Comparison of ENCODE assay signal across 10 cellular contexts in genomic region chr9:125538092-125538473, GRCh38.
A peak's percentile ranks its signal among the peaks of the same experiment; 100 is the strongest.
DNase-seq lines count a peak whose midpoint lies in the region; ATAC-seq and TF ChIP-seq lines count a peak whose summit lies in the region.
"Had no signal": no experiment of that assay in that cellular context is flagged by ENCODE, and none has a peak within 500 bp of the region (broad histone marks: within the 10 kb centered on the region; RNA-seq: fewer than 3 reads in every experiment).

No MANE protein-coding gene starts in this region.

- H3K27ac Mint-ChIP-seq in stimulated activated naive CD8-positive, alpha-beta T cell treated with anti-CD3 and anti-CD28 coated beads, Interleukin-15, amount 100 ng/mL, for 72 hours: no peak overlapping the region

- H3K9me3 Mint-ChIP-seq in stimulated activated naive CD8-positive, alpha-beta T cell treated with anti-CD3 and anti-CD28 coated beads, Interleukin-15, amount 100 ng/mL, for 72 hours: no peaks in the 10 kb centered on the region

- DNase-seq in AG09309 (ENCODE audit: low read depth): peak; percentile 62
- peak; percentile 12 for DNase-seq in NCI-H1048 (lab: John Stamatoyannopoulos, UW)
- peak; percentile 64 for DNase-seq in amniotic stem cell (lab: John Stamatoyannopoulos, UW)
- peak; percentile 96 for DNase-seq in kidney glomerular epithelial cell (lab: John Stamatoyannopoulos, UW)
- DNase-seq in stimulated activated naive CD8-positive, alpha-beta T cell treated with anti-CD3 and anti-CD28 coated beads, Interleukin-15, amount 100 ng/mL, for 72 hours: no peak
- DNase-seq in stimulated activated naive CD8-positive, alpha-beta T cell treated with anti-CD3 and anti-CD28 coated beads, Interleukin-15, Interleukin-2, amounts not matched to agents 100 U/mL and 50 U/mL, for 24 hours: no peak
- DNase-seq in GM10248 (ENCODE audit: extremely low spot score): no peak
- DNase-seq: activated naive CD4-positive, alpha-beta T cell; psoas muscle had no signal

- H3K4me3 ChIP-seq in AG09309 (ENCODE audit: control insufficient read depth, low read depth, low read length): no peak overlapping the region
- H3K4me3 ChIP-seq: psoas muscle had no signal

- CTCF ChIA-PET in GM10248 (lab: Yijun Ruan, JAX): interaction anchor here (5.1 kb wide), 1 partner anchor 8 kb away, joined by 23 read pairs; no protein-coding TSS in a partner anchor

- no peaks in the 10 kb centered on the region for H3K4me1 Mint-ChIP-seq in stimulated activated naive CD8-positive, alpha-beta T cell treated with anti-CD3 and anti-CD28 coated beads, Interleukin-15, amount 100 ng/mL, for 72 hours

- H3K4me3 Mint-ChIP-seq in stimulated activated naive CD8-positive, alpha-beta T cell treated with anti-CD3 and anti-CD28 coated beads, Interleukin-15, amount 100 ng/mL, for 72 hours: no peak overlapping the region

- POLR2A ChIA-PET in GM10248 (lab: Yijun Ruan, JAX): no interaction called here

- TF ChIP-seq CTCF in AG09309 (IDR thresholded peaks at IDR 0.05; ENCODE audit: control insufficient read depth, insufficient read depth, low read depth, low read length, missing control alignments) (no peak), GM10248 (IDR thresholded peaks at IDR 0.05; ENCODE audit: control extremely low read depth, extremely low read depth, low read depth, missing control alignments) (no peak)

- no peaks in the 10 kb centered on the region for H3K27me3 Mint-ChIP-seq in stimulated activated naive CD8-positive, alpha-beta T cell treated with anti-CD3 and anti-CD28 coated beads, Interleukin-15, amount 100 ng/mL, for 72 hours

- ATAC-seq in HG03520 (IDR thresholded peaks at IDR 0.05; ENCODE audit: unreplicated experiment): no peak
- ATAC-seq in stimulated activated naive CD8-positive, alpha-beta T cell treated with anti-CD3 and anti-CD28 coated beads, Interleukin-15, amount 100 ng/mL, for 72 hours: no peak
- no peak for ATAC-seq in stimulated activated naive CD8-positive, alpha-beta T cell treated with anti-CD3 and anti-CD28 coated beads, Interleukin-15, Interleukin-2, amounts not matched to agents 100 U/mL and 50 U/mL, for 24 hours

Comparison
In these comparisons a context has a peak if more than half of its experiments do, and no peak if none do; other contexts are left out.
1. DNase-seq: peak in AG09309 (single experiment), NCI-H1048 (single experiment), amniotic stem cell (single experiment) and kidney glomerular epithelial cell (single experiment); none in stimulated activated naive CD8-positive, alpha-beta T cell treated with anti-CD3 and anti-CD28 coated beads, Interleukin-15, amount 100 ng/mL, for 72 hours (0 of 2), stimulated activated naive CD8-positive, alpha-beta T cell treated with anti-CD3 and anti-CD28 coated beads, Interleukin-15, Interleukin-2, amounts not matched to agents 100 U/mL and 50 U/mL, for 24 hours (single experiment) and GM10248 (single experiment).